In the genomic region with DNA sequence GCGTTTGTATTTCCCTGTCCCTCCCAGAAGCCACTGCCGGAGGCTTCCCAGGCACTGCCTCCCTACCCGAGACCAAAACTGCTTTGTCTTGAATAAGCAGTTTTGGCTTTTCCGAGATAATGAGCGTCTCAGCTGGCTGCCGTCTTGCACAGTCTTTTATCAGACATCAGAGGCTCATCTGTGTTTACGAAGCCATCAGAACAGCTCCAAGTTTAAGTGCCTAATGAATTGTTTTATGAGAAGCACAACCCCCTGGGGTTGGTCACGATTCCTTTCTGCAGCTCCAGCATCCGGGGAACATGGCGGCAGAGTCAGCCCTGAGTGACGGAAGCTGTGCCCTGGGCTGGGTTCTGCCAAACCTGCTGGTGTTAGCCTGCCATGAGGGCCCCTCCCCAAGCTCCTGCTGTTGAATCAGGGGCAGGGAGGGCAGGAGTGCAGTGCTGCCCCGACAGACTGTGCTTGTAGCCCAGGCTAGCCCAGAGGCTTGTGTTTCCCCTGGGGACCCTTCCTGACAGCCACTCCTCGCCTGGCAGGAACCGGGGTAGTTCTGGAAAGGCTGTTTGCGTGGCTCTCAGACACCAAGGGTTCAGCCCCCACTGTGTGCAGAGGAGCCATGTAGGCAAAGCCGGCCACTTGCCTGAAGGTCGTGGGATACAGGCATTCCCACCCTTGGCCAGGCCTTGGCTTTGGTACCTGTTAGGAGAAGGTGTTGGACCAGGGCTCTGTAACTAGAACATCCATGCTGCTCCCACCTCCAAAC, we compare ENCODE assay signal across 1 cellular context.
TF ChIP-seq lines count a peak whose summit lies in the region.

No MANE protein-coding gene starts in this region.

TF ChIP-seq in HepG2, 621 proteins besides CTCF, POLR2A, EP300 and RAD21:
- TF ChIP-seq, protein P1, sequence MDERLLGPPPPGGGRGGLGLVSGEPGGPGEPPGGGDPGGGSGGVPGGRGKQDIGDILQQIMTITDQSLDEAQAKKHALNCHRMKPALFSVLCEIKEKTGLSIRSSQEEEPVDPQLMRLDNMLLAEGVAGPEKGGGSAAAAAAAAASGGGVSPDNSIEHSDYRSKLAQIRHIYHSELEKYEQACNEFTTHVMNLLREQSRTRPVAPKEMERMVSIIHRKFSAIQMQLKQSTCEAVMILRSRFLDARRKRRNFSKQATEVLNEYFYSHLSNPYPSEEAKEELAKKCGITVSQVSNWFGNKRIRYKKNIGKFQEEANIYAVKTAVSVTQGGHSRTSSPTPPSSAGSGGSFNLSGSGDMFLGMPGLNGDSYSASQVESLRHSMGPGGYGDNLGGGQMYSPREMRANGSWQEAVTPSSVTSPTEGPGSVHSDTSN (CRISPR knock-in tag; IDR thresholded peaks at IDR 0.05), result no peak
- TF ChIP-seq SKI (IDR thresholded peaks at IDR 0.05; ENCODE audit: partially characterized antibody) (no peak), ISX (CRISPR knock-in tag; conservative IDR thresholded peaks at IDR 0.05) (no peak), NFKB2 (CRISPR knock-in tag; IDR thresholded peaks at IDR 0.05; ENCODE audit: borderline replicate concordance) (no peak), ZNF24 (IDR thresholded peaks at IDR 0.05) (no peak), MXI1 (IDR thresholded peaks at IDR 0.05; ENCODE audit: borderline replicate concordance, low read depth, low read length) (no peak), EED (CRISPR knock-in tag; IDR thresholded peaks at IDR 0.05) (no peak), PAF1 (CRISPR knock-in tag; IDR thresholded peaks at IDR 0.05) (no peak)
- TF ChIP-seq, protein P2, sequence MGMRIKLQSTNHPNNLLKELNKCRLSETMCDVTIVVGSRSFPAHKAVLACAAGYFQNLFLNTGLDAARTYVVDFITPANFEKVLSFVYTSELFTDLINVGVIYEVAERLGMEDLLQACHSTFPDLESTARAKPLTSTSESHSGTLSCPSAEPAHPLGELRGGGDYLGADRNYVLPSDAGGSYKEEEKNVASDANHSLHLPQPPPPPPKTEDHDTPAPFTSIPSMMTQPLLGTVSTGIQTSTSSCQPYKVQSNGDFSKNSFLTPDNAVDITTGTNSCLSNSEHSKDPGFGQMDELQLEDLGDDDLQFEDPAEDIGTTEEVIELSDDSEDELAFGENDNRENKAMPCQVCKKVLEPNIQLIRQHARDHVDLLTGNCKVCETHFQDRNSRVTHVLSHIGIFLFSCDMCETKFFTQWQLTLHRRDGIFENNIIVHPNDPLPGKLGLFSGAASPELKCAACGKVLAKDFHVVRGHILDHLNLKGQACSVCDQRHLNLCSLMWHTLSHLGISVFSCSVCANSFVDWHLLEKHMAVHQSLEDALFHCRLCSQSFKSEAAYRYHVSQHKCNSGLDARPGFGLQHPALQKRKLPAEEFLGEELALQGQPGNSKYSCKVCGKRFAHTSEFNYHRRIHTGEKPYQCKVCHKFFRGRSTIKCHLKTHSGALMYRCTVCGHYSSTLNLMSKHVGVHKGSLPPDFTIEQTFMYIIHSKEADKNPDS (CRISPR knock-in tag; IDR thresholded peaks at IDR 0.05), result no peak
- TF ChIP-seq, protein P3, sequence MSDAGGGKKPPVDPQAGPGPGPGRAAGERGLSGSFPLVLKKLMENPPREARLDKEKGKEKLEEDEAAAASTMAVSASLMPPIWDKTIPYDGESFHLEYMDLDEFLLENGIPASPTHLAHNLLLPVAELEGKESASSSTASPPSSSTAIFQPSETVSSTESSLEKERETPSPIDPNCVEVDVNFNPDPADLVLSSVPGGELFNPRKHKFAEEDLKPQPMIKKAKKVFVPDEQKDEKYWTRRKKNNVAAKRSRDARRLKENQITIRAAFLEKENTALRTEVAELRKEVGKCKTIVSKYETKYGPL (CRISPR knock-in tag; IDR thresholded peaks at IDR 0.05), result no peak
- TF ChIP-seq, protein P4, sequence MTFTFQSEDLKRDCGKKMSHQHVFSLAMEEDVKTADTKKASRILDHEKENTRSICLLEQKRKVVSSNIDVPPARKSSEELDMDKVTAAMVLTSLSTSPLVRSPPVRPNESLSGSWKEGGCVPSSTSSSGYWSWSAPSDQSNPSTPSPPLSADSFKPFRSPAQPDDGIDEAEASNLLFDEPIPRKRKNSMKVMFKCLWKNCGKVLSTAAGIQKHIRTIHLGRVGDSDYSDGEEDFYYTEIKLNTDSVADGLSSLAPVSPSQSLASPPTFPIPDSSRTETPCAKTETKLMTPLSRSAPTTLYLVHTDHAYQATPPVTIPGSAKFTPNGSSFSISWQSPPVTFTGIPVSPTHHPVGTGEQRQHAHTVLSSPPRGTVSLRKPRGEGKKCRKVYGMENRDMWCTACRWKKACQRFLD (CRISPR knock-in tag; IDR thresholded peaks at IDR 0.05; ENCODE audit: borderline replicate concordance), result no peak
